ENCODE assay signal across 2 cellular contexts in the genomic region with DNA sequence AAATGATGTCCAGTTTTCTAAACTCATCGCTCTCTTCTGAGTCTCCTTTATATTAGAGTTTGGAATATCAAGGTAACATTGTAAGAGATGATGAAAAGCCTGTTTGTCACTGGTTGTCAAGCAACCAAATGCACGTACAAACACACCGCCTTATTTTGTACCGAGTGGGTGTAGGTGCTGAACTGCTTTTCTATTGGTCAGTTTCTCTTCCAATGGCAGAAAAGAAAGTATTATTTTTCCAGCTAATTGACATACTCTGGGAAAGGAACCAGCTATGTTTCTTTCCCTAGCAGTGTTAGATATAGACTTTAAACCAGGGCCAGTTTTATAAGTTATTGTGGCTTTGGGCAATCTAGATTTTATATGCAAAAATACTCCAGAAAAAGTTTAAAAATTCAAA.
A peak's percentile ranks its signal among the peaks of the same experiment; 100 is the strongest.
TF ChIP-seq lines count a peak whose summit lies in the region.

No MANE protein-coding gene starts in this region.

TF ChIP-seq in liver, 16 proteins besides CTCF, POLR2A, EP300 and RAD21 (continued from another document):
- TF ChIP-seq, protein P1, sequence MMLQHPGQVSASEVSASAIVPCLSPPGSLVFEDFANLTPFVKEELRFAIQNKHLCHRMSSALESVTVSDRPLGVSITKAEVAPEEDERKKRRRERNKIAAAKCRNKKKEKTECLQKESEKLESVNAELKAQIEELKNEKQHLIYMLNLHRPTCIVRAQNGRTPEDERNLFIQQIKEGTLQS (IDR thresholded peaks at IDR 0.05): peak; percentile 11
- TF ChIP-seq GABPA (IDR thresholded peaks at IDR 0.05 in 1 of 2, conservative IDR thresholded peaks at IDR 0.05 in 1 of 2) (no peak), SP1 (IDR thresholded peaks at IDR 0.05) (peak; percentile 51), NR2F2 (IDR thresholded peaks at IDR 0.05) (no peak)

TF ChIP-seq in HepG2, 621 proteins besides CTCF, POLR2A, EP300 and RAD21 (continued from another document):
- TF ChIP-seq HMG20B (CRISPR knock-in tag; conservative IDR thresholded peaks at IDR 0.05) (no peak), SMARCE1 (IDR thresholded peaks at IDR 0.05; ENCODE audit: borderline replicate concordance) (no peak), ZNF577 (CRISPR knock-in tag; IDR thresholded peaks at IDR 0.05; ENCODE audit: borderline replicate concordance, low read depth) (no peak), ZBTB8A (CRISPR knock-in tag; IDR thresholded peaks at IDR 0.05; ENCODE audit: borderline replicate concordance, low read depth) (no peak), ZNF530 (CRISPR knock-in tag; IDR thresholded peaks at IDR 0.05; ENCODE audit: low read depth) (no peak), ZNF292 (CRISPR knock-in tag; IDR thresholded peaks at IDR 0.05; ENCODE audit: borderline replicate concordance, low read depth) (no peak), REL (CRISPR knock-in tag; conservative IDR thresholded peaks at IDR 0.05) (no peak)
- TF ChIP-seq, protein P2, sequence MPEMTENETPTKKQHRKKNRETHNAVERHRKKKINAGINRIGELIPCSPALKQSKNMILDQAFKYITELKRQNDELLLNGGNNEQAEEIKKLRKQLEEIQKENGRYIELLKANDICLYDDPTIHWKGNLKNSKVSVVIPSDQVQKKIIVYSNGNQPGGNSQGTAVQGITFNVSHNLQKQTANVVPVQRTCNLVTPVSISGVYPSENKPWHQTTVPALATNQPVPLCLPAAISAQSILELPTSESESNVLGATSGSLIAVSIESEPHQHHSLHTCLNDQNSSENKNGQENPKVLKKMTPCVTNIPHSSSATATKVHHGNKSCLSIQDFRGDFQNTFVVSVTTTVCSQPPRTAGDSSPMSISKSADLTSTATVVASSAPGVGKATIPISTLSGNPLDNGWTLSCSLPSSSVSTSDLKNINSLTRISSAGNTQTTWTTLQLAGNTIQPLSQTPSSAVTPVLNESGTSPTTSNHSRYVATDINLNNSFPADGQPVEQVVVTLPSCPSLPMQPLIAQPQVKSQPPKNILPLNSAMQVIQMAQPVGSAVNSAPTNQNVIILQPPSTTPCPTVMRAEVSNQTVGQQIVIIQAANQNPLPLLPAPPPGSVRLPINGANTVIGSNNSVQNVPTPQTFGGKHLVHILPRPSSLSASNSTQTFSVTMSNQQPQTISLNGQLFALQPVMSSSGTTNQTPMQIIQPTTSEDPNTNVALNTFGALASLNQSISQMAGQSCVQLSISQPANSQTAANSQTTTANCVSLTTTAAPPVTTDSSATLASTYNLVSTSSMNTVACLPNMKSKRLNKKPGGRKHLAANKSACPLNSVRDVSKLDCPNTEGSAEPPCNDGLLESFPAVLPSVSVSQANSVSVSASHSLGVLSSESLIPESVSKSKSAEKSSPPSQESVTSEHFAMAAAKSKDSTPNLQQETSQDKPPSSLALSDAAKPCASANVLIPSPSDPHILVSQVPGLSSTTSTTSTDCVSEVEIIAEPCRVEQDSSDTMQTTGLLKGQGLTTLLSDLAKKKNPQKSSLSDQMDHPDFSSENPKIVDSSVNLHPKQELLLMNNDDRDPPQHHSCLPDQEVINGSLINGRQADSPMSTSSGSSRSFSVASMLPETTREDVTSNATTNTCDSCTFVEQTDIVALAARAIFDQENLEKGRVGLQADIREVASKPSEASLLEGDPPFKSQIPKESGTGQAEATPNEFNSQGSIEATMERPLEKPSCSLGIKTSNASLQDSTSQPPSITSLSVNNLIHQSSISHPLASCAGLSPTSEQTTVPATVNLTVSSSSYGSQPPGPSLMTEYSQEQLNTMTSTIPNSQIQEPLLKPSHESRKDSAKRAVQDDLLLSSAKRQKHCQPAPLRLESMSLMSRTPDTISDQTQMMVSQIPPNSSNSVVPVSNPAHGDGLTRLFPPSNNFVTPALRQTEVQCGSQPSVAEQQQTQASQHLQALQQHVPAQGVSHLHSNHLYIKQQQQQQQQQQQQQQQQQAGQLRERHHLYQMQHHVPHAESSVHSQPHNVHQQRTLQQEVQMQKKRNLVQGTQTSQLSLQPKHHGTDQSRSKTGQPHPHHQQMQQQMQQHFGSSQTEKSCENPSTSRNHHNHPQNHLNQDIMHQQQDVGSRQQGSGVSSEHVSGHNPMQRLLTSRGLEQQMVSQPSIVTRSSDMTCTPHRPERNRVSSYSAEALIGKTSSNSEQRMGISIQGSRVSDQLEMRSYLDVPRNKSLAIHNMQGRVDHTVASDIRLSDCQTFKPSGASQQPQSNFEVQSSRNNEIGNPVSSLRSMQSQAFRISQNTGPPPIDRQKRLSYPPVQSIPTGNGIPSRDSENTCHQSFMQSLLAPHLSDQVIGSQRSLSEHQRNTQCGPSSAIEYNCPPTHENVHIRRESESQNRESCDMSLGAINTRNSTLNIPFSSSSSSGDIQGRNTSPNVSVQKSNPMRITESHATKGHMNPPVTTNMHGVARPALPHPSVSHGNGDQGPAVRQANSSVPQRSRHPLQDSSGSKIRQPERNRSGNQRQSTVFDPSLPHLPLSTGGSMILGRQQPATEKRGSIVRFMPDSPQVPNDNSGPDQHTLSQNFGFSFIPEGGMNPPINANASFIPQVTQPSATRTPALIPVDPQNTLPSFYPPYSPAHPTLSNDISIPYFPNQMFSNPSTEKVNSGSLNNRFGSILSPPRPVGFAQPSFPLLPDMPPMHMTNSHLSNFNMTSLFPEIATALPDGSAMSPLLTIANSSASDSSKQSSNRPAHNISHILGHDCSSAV (CRISPR knock-in tag; IDR thresholded peaks at IDR 0.05; ENCODE audit: borderline replicate concordance): no peak
- TF ChIP-seq, protein P3, sequence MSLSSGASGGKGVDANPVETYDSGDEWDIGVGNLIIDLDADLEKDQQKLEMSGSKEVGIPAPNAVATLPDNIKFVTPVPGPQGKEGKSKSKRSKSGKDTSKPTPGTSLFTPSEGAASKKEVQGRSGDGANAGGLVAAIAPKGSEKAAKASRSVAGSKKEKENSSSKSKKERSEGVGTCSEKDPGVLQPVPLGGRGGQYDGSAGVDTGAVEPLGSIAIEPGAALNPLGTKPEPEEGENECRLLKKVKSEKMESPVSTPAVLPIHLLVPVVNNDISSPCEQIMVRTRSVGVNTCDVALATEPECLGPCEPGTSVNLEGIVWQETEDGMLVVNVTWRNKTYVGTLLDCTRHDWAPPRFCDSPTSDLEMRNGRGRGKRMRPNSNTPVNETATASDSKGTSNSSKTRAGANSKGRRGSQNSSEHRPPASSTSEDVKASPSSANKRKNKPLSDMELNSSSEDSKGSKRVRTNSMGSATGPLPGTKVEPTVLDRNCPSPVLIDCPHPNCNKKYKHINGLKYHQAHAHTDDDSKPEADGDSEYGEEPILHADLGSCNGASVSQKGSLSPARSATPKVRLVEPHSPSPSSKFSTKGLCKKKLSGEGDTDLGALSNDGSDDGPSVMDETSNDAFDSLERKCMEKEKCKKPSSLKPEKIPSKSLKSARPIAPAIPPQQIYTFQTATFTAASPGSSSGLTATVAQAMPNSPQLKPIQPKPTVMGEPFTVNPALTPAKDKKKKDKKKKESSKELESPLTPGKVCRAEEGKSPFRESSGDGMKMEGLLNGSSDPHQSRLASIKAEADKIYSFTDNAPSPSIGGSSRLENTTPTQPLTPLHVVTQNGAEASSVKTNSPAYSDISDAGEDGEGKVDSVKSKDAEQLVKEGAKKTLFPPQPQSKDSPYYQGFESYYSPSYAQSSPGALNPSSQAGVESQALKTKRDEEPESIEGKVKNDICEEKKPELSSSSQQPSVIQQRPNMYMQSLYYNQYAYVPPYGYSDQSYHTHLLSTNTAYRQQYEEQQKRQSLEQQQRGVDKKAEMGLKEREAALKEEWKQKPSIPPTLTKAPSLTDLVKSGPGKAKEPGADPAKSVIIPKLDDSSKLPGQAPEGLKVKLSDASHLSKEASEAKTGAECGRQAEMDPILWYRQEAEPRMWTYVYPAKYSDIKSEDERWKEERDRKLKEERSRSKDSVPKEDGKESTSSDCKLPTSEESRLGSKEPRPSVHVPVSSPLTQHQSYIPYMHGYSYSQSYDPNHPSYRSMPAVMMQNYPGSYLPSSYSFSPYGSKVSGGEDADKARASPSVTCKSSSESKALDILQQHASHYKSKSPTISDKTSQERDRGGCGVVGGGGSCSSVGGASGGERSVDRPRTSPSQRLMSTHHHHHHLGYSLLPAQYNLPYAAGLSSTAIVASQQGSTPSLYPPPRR (CRISPR knock-in tag; IDR thresholded peaks at IDR 0.05; ENCODE audit: borderline replicate concordance): no peak
- TF ChIP-seq, protein P4, sequence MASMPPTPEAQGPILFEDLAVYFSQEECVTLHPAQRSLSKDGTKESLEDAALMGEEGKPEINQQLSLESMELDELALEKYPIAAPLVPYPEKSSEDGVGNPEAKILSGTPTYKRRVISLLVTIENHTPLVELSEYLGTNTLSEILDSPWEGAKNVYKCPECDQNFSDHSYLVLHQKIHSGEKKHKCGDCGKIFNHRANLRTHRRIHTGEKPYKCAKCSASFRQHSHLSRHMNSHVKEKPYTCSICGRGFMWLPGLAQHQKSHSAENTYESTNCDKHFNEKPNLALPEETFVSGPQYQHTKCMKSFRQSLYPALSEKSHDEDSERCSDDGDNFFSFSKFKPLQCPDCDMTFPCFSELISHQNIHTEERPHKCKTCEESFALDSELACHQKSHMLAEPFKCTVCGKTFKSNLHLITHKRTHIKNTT (CRISPR knock-in tag; IDR thresholded peaks at IDR 0.05): no peak
